Comparison of ENCODE assay signal across 9 cellular contexts in genomic region chr2:113542522-113542921, GRCh38. TPM values are rescaled to one million over a fixed set of nuclear protein-coding genes. Genes with fewer than 3 reads are reported as not detected.
DNase-seq lines count a peak whose midpoint lies in the region; ATAC-seq and TF ChIP-seq lines count a peak whose summit lies in the region.
"Not testable (repeated sequence)": the region's sequence is repeated elsewhere in the genome, so short reads cannot be mapped to it uniquely, and the experiment has no call there.
"Had no signal": no experiment of that assay in that cellular context is flagged by ENCODE, and none has a peak within 500 bp of the region (broad histone marks: within the 10 kb centered on the region; RNA-seq: fewer than 3 reads in every experiment).

No MANE protein-coding gene starts in this region.

- peak overlapping the region; percentile 32; the same call in 1 of the 2 replicates for H3K4me3 ChIP-seq in MG63
- peak overlapping the region in 1 of 4 donors; percentile 71 for H3K4me3 ChIP-seq in adrenal gland
- not testable (repeated sequence) for H3K4me3 ChIP-seq in fibroblast of mammary gland (ENCODE audit: control insufficient read depth, low read depth, low read length)
- peak overlapping the region; percentile 44 for H3K4me3 ChIP-seq in parathyroid adenoma (ENCODE audit: low read depth, low read length)
- peak overlapping the region; percentile 55 to 72 (median 66) for H3K4me3 ChIP-seq in stomach

- not testable (repeated sequence) for TF ChIP-seq CTCF in activated CD8-positive, alpha-beta T cell treated with anti-CD3 and anti-CD28 coated beads for 36 hours (IDR thresholded peaks at IDR 0.05); adrenal gland (IDR thresholded peaks at IDR 0.05); fibroblast of mammary gland (conservative IDR thresholded peaks at IDR 0.05; ENCODE audit: control insufficient read depth, insufficient read depth, low read depth, low read length); parathyroid adenoma (IDR thresholded peaks at IDR 0.05); stomach (IDR thresholded peaks at IDR 0.05)

- TF ChIP-seq EP300 in stomach (IDR thresholded peaks at IDR 0.05), result not testable (repeated sequence)

- H3K27me3 Mint-ChIP-seq in activated CD8-positive, alpha-beta T cell treated with anti-CD3 and anti-CD28 coated beads for 36 hours, result peaks cover 13% of the 10 kb centered on the region
- not testable (repeated sequence) for H3K27me3 Mint-ChIP-seq in memory B cell

- intact Hi-C loops in activated CD8-positive, alpha-beta T cell treated with anti-CD3 and anti-CD28 coated beads for 36 hours (cut with micrococcal nuclease); adrenal gland (cut with DNase I); stomach (cut with DNase I; ENCODE audit: low total_unique reads): not testable (repeated sequence)

- TF ChIP-seq POLR2A in adrenal gland (IDR thresholded peaks at IDR 0.05); stomach (IDR thresholded peaks at IDR 0.05): not testable (repeated sequence)

- peak overlapping the region; percentile 57 for H3K4me3 Mint-ChIP-seq in activated CD8-positive, alpha-beta T cell treated with anti-CD3 and anti-CD28 coated beads for 36 hours
- H3K4me3 Mint-ChIP-seq in memory B cell, result peak overlapping the region; percentile 85

- H3K79me2 ChIP-seq in parathyroid adenoma, result not testable (repeated sequence)

- H3K4me1 ChIP-seq in adrenal gland (replicated peaks in 1 of 2); parathyroid adenoma: not testable (repeated sequence)
- H3K4me1 ChIP-seq in stomach, result peaks cover 0 to 12% (median 6%) of the 10 kb centered on the region in 4 donors

- H3K9me3 ChIP-seq in MG63; adrenal gland (replicated peaks in 1 of 3); parathyroid adenoma (ENCODE audit: control insufficient read depth, low read length); stomach: not testable (repeated sequence)

- H3K9ac ChIP-seq in parathyroid adenoma, result not testable (repeated sequence)

- not testable (repeated sequence) for H3K36me3 Mint-ChIP-seq in activated CD8-positive, alpha-beta T cell treated with anti-CD3 and anti-CD28 coated beads for 36 hours (ENCODE audit: low read depth); memory B cell

- CTCF ChIA-PET in activated CD8-positive, alpha-beta T cell treated with anti-CD3 and anti-CD28 coated beads for 36 hours (lab: Charles Lee), result not testable (repeated sequence)

- not testable (repeated sequence) for H3K9me3 Mint-ChIP-seq in activated CD8-positive, alpha-beta T cell treated with anti-CD3 and anti-CD28 coated beads for 36 hours; memory B cell

- H3K4me1 Mint-ChIP-seq in activated CD8-positive, alpha-beta T cell treated with anti-CD3 and anti-CD28 coated beads for 36 hours (ENCODE audit: low read depth); memory B cell: not testable (repeated sequence)

- H2AFZ ChIP-seq in parathyroid adenoma, result not testable (repeated sequence)

- not testable (repeated sequence) for H3K27ac Mint-ChIP-seq in activated CD8-positive, alpha-beta T cell treated with anti-CD3 and anti-CD28 coated beads for 36 hours; memory B cell

- 17 to 43% (median 34%) methylated on average over 1 to 5 of the region's 9 CpGs for WGBS in adrenal gland, 4 donors
- 0 to 33% (median 28%) methylated on average over 1 to 6 of the region's 9 CpGs; no CpG with 5 or more reads in 1 of the 5 donors for WGBS in stomach, 5 donors

- not testable (repeated sequence) for H3K4me2 ChIP-seq in parathyroid adenoma (ENCODE audit: low read length)

- H3K27me3 ChIP-seq in MG63; adrenal gland; parathyroid adenoma (ENCODE audit: control insufficient read depth, insufficient read depth, low read length): not testable (repeated sequence)
- peaks cover 0 to 19% (median 5%) of the 10 kb centered on the region in 3 donors for H3K27me3 ChIP-seq in stomach

- ATAC-seq in activated CD8-positive, alpha-beta T cell treated with anti-CD3 and anti-CD28 coated beads for 36 hours; memory B cell (ENCODE audit: low read depth): not testable (repeated sequence)

- POLR2A ChIA-PET in activated CD8-positive, alpha-beta T cell treated with anti-CD3 and anti-CD28 coated beads for 36 hours (lab: Charles Lee), result not testable (repeated sequence)

- DNase-seq in MG63; activated CD8-positive, alpha-beta T cell treated with anti-CD3 and anti-CD28 coated beads for 36 hours; memory B cell (ENCODE audit: low spot score in 2 of 2); stomach: not testable (repeated sequence)
- DNase-seq in adrenal gland (peak in 4 of 7 donors; percentile 7 to 32 (median 22)), fibroblast of mammary gland (ENCODE audit: low read depth) (peak; percentile 3)

- not testable (repeated sequence) for H3K36me3 ChIP-seq in MG63; adrenal gland (replicated peaks in 1 of 2); parathyroid adenoma (ENCODE audit: control insufficient read depth, insufficient read depth, low read length); stomach

- not testable (repeated sequence) for H3K27ac ChIP-seq in adrenal gland, parathyroid adenoma
- peak overlapping the region in 3 of 5 donors; percentile 87 to 91 (median 89) for H3K27ac ChIP-seq in stomach

RNA-seq across cellular contexts. Expression of gene FOXD4L1, which starts 44.1 kb away (rescaled TPM):
- not detected in 2 replicates for total RNA-seq in MG63 (2014; rRNA removed; shearing (Covaris generic); ENCODE audit: low replicate concordance)
- under 1 TPM in 1 of 2 experiments, not detected in 1; 0.23 TPM for total RNA-seq in activated CD8-positive, alpha-beta T cell treated with anti-CD3 and anti-CD28 coated beads for 36 hours
- total RNA-seq in adrenal gland, result under 1 TPM in 5 of 8 donors, not detected in 3; 0.11 to 0.34 (median 0.28) TPM
- 1 to 10 TPM in 1 of 3 donors, under 1 TPM in 2; 0.07 to 5.0 (median 0.47) TPM for polyA plus RNA-seq in adrenal gland
- total RNA-seq in stomach, result under 1 TPM in 1 of 5 donors, not detected in 4; 0.58 TPM
- polyA plus RNA-seq in stomach, result under 1 TPM in 1 of 3 donors, not detected in 2; 0.05 TPM
- total RNA-seq: HT-29, posterior vena cava had no signal
